ENCODE assay signal across 8 cellular contexts in the genomic region with DNA sequence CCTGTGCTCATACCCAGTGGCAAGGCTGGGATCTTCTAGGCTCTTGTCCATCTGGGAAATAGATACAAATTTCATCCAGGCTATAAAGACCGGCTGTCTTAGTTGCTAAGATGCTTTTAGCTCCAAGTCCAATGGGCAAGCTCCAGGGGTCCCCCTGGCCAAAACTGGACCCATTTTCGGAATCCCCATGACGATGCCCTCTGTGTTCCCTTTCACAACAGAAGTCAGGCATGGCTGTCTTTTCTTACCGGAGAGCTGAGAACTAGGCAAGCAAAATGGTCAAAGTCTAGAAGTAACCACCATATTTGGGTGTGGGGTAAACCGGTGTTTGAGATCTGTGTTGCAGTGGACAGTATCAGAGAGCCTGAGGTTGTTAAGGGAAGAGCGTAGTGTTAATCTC. TPM values are rescaled to one million over a fixed set of nuclear protein-coding genes. Genes with fewer than 3 reads are reported as not detected.
A peak's percentile ranks its signal among the peaks of the same experiment; 100 is the strongest.
DNase-seq lines count a peak whose midpoint lies in the region; ATAC-seq, FAIRE-seq and TF ChIP-seq lines count a peak whose summit lies in the region.

No MANE protein-coding gene starts in this region.

- peak overlapping the region in 1 of 2 donors; percentile 97 for H3K9ac ChIP-seq in mucosa of rectum (ENCODE audit: low read depth in 1 of 2, low read length in 2 of 2)

- TF ChIP-seq CTCF in A549 (IDR thresholded peaks at IDR 0.05) (no peak), HL-60 (IDR thresholded peaks at IDR 0.05; ENCODE audit: insufficient read depth, low read length) (no peak), MCF 10A (IDR thresholded peaks at IDR 0.05; ENCODE audit: unreplicated experiment) (no peak)

- H3K9me3 Mint-ChIP-seq in MCF 10A (ENCODE audit: unreplicated experiment), result no peaks in the 10 kb centered on the region

- H3K4me3 ChIP-seq in A549 (peak overlapping the region; percentile 83), HL-60 (replicated peaks; ENCODE audit: insufficient read depth, low read length) (peak overlapping the region; percentile 60), mucosa of rectum (ENCODE audit: low read length in 2 of 2) (peak overlapping the region; percentile 53 to 98)

- H3K27ac ChIP-seq in A549, result peak overlapping the region; percentile 98 to 100
- H3K27ac ChIP-seq in HL-60 (replicated peaks), result peak overlapping the region; percentile 100; the same call in 1 of the 2 replicates
- H3K27ac ChIP-seq in mucosa of rectum (ENCODE audit: low read depth in 2 of 2, low read length in 2 of 2), result peak overlapping the region; percentile 100

- peak overlapping the region; percentile 85 for H3K4me2 ChIP-seq in A549

- ATAC-seq in A549 (no peak), GM18861 (IDR thresholded peaks at IDR 0.05; ENCODE audit: unreplicated experiment) (no peak)

- H3K4me1 ChIP-seq in A549 (peaks cover 45% of the 10 kb centered on the region), mucosa of rectum (ENCODE audit: control insufficient read depth in 2 of 2, insufficient read depth in 2 of 2, low read length in 2 of 2) (peaks cover 44 to 53% of the 10 kb centered on the region in 2 donors)

- H3K4me1 Mint-ChIP-seq in MCF 10A (ENCODE audit: insufficient read depth, unreplicated experiment), result peaks cover 5% of the 10 kb centered on the region

- no peak for TF ChIP-seq RAD21 in A549 (conservative IDR thresholded peaks at IDR 0.05 in 1 of 2, IDR thresholded peaks at IDR 0.05 in 1 of 2)

- peak overlapping the region; percentile 99 for H3K27ac Mint-ChIP-seq in MCF 10A (ENCODE audit: low read depth, unreplicated experiment)

- intact Hi-C loops in MCF 10A (cut with micrococcal nuclease), result loop anchor here (1.0 kb wide), 1 partner anchor 9 kb away; no protein-coding TSS in a partner anchor

- DNase-seq in A549 (ENCODE audit: low read depth in 1 of 2, low spot score in 1 of 2) (no peak), HL-60 (ENCODE audit: low read depth in 1 of 2, low spot score in 1 of 2) (no peak), MCF 10A (ENCODE audit: unreplicated experiment) (no peak), SKM-1 treated with dmso at 0.1 percent for 144 hours (lab: John Stamatoyannopoulos, UW; ENCODE audit: unreplicated experiment) (no peak), anterior cingulate cortex (lab: John Stamatoyannopoulos, UW) (no peak)
- no peak for DNase-seq in stimulated activated naive CD4-positive, alpha-beta T cell treated with Interleukin-2 at 50 U/mL for 16 hours (lab: John Stamatoyannopoulos, UW)

- BruUV-seq in MCF 10A (replicated peaks; lab: Mats Ljungman, UMichigan), result no TSS peak

- H3K36me3 Mint-ChIP-seq in MCF 10A (ENCODE audit: insufficient read depth, unreplicated experiment), result peaks cover 10% of the 10 kb centered on the region

- CTCF ChIA-PET in A549 (lab: Yijun Ruan, JAX), result interaction anchor here (0.7 to 17.0 kb wide), 5 partner anchors 9 to 75 kb away, joined by 3 to 311 read pairs (median 3); a partner anchor contains a TSS
- CTCF ChIA-PET in MCF 10A (lab: Yijun Ruan, JAX), result interaction anchor here (0.5 to 2.6 kb wide), 9 partner anchors 9 to 96 kb away, joined by 3 to 14 read pairs (median 4); no protein-coding TSS in a partner anchor

- WGBS in A549 (ENCODE audit: missing lambda C conversion rate), result 99% methylated on average over 6 of the region's 6 CpGs

- H3K27me3 ChIP-seq in HL-60 (ENCODE audit: insufficient read depth, poor library complexity, severe bottlenecking), result no peaks in the 10 kb centered on the region
- H3K27me3 ChIP-seq in mucosa of rectum (ENCODE audit: control insufficient read depth in 2 of 2, insufficient read depth in 2 of 2, low read length in 2 of 2), result no peaks in the 10 kb centered on the region

- H3K4me3 Mint-ChIP-seq in MCF 10A (ENCODE audit: unreplicated experiment), result peak overlapping the region; percentile 72

- POLR2A ChIA-PET in A549 (lab: Yijun Ruan, JAX) (interaction anchor here (0.7 to 3.1 kb wide), 3 partner anchors 11 to 161 kb away, joined by 3 to 30 read pairs (median 3); a partner anchor contains a TSS), MCF 10A (lab: Yijun Ruan, JAX) (interaction anchor here (0.6 to 4.1 kb wide), 16 partner anchors 9 to 306 kb away, joined by 3 to 94 read pairs (median 6); a partner anchor contains a TSS)

- no peak for TF ChIP-seq POLR2A in A549 (IDR thresholded peaks at IDR 0.05; ENCODE audit: low read length)

- H3K9me3 ChIP-seq in A549 (no peaks in the 10 kb centered on the region), mucosa of rectum (ENCODE audit: control insufficient read depth in 2 of 2, low read length in 2 of 2) (no peaks in the 10 kb centered on the region)

- no peaks in the 10 kb centered on the region for H3K27me3 Mint-ChIP-seq in MCF 10A (ENCODE audit: insufficient read depth, unreplicated experiment)

- H3K36me3 ChIP-seq in mucosa of rectum (ENCODE audit: control insufficient read depth in 2 of 2, insufficient read depth in 2 of 2, low read length in 2 of 2), result peaks cover 12 to 22% of the 10 kb centered on the region in 2 donors

- no peak for FAIRE-seq in A549 (lab: Jason Lieb, UNC)

- TF ChIP-seq EP300 in A549 (IDR thresholded peaks at IDR 0.05), result no peak

TF ChIP-seq in A549, 52 proteins besides CTCF, POLR2A, EP300 and RAD21 (continues in another document):
- TF ChIP-seq, protein P1, sequence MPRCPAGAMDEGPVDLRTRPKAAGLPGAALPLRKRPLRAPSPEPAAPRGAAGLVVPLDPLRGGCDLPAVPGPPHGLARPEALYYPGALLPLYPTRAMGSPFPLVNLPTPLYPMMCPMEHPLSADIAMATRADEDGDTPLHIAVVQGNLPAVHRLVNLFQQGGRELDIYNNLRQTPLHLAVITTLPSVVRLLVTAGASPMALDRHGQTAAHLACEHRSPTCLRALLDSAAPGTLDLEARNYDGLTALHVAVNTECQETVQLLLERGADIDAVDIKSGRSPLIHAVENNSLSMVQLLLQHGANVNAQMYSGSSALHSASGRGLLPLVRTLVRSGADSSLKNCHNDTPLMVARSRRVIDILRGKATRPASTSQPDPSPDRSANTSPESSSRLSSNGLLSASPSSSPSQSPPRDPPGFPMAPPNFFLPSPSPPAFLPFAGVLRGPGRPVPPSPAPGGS (IDR thresholded peaks at IDR 0.05), result no peak
- TF ChIP-seq, protein P2, sequence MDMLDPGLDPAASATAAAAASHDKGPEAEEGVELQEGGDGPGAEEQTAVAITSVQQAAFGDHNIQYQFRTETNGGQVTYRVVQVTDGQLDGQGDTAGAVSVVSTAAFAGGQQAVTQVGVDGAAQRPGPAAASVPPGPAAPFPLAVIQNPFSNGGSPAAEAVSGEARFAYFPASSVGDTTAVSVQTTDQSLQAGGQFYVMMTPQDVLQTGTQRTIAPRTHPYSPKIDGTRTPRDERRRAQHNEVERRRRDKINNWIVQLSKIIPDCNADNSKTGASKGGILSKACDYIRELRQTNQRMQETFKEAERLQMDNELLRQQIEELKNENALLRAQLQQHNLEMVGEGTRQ (IDR thresholded peaks at IDR 0.05), result no peak
- TF ChIP-seq HOXA7 (CRISPR knock-in tag; IDR thresholded peaks at IDR 0.05), result no peak

RNA-seq across cellular contexts. Expression of a gene that starts 1.0 kb away (rescaled TPM):
- polyA plus RNA-seq in A549 (2011; rRNA removed), result 4.4 and 5.7 TPM in 2 replicates
- polyA plus RNA-seq in A549 (2012; cell fraction: cytosol; rRNA removed), result 13.5 and 15.6 TPM in 2 replicates
- 38.4 and 44.2 TPM in 2 replicates for polyA plus RNA-seq in A549 (2012; cell fraction: nucleus; rRNA removed)
- 4.6 to 5.1 TPM (median 4.9 TPM) in 3 replicates for polyA plus RNA-seq in A549 (2017; fragmentation: RNase III; extraction: RNeasy Plus Mini Kit Qiagen cat#74134 plus additional on column Dnase treatment)
- 7.2 and 8.5 TPM in 2 replicates for polyA minus RNA-seq in A549 (2011; rRNA and poly(A)+ RNA removed)
- 17.6 and 20.5 TPM in 2 replicates for total RNA-seq in MCF 10A (2022)

RNA-seq across cellular contexts. Expression of a gene that starts 10.2 kb away (rescaled TPM):
- polyA plus RNA-seq in A549 (2011; rRNA removed) (52.7 and 58.5 TPM in 2 replicates), A549 (2017; fragmentation: RNase III; extraction: RNeasy Plus Mini Kit Qiagen cat#74134 plus additional on column Dnase treatment) (50.6 to 53.8 TPM (median 52.4 TPM) in 3 replicates)
- polyA plus RNA-seq in A549 (2012; cell fraction: cytosol; rRNA removed), result 22.9 and 30.7 TPM in 2 replicates
- 9.2 and 12.6 TPM in 2 replicates for polyA plus RNA-seq in A549 (2012; cell fraction: nucleus; rRNA removed)
- 42.8 and 42.9 TPM in 2 replicates for polyA minus RNA-seq in A549 (2011; rRNA and poly(A)+ RNA removed)
- 60.7 and 62.5 TPM in 2 replicates for total RNA-seq in MCF 10A (2022)

RNA-seq across cellular contexts. Expression of a gene that starts 27.4 kb away (rescaled TPM):
- 1.6 and 2.9 TPM in 2 replicates for polyA plus RNA-seq in A549 (2011; rRNA removed)
- 1.6 TPM in 2 replicates for polyA plus RNA-seq in A549 (2012; cell fraction: cytosol; rRNA removed)
- 10.3 and 11.6 TPM in 2 replicates for polyA plus RNA-seq in A549 (2012; cell fraction: nucleus; rRNA removed)
- 0.63 to 0.88 TPM (median 0.65 TPM) in 3 replicates for polyA plus RNA-seq in A549 (2017; fragmentation: RNase III; extraction: RNeasy Plus Mini Kit Qiagen cat#74134 plus additional on column Dnase treatment)
- polyA minus RNA-seq in A549 (2011; rRNA and poly(A)+ RNA removed), result 4.9 and 5.7 TPM in 2 replicates
- 3.0 and 7.6 TPM in 2 replicates for total RNA-seq in MCF 10A (2022)

RNA-seq across cellular contexts. Expression of a gene that starts 43.1 kb away (rescaled TPM):
- polyA plus RNA-seq in A549 (2011; rRNA removed) (6.3 and 8.8 TPM in 2 replicates), A549 (2017; fragmentation: RNase III; extraction: RNeasy Plus Mini Kit Qiagen cat#74134 plus additional on column Dnase treatment) (5.8 to 8.0 TPM (median 5.9 TPM) in 3 replicates)
- 6.3 and 6.6 TPM in 2 replicates for polyA plus RNA-seq in A549 (2012; cell fraction: cytosol; rRNA removed)
- polyA plus RNA-seq in A549 (2012; cell fraction: nucleus; rRNA removed), result 12.4 and 13.8 TPM in 2 replicates
- polyA minus RNA-seq in A549 (2011; rRNA and poly(A)+ RNA removed), result 6.3 and 7.6 TPM in 2 replicates
- 10.4 and 14.0 TPM in 2 replicates for total RNA-seq in MCF 10A (2022)

RNA-seq across cellular contexts. Expression of a gene that starts 49.7 kb away (rescaled TPM):
- polyA plus RNA-seq in A549 (2011; rRNA removed) (36.8 and 46.3 TPM in 2 replicates), A549 (2017; fragmentation: RNase III; extraction: RNeasy Plus Mini Kit Qiagen cat#74134 plus additional on column Dnase treatment) (50.5 to 55.4 TPM (median 53.6 TPM) in 3 replicates)
- 102 and 123 TPM in 2 replicates for polyA plus RNA-seq in A549 (2012; cell fraction: cytosol; rRNA removed)
- polyA plus RNA-seq in A549 (2012; cell fraction: nucleus; rRNA removed), result 130 and 152 TPM in 2 replicates
- polyA minus RNA-seq in A549 (2011; rRNA and poly(A)+ RNA removed), result 32.6 and 42.2 TPM in 2 replicates
- total RNA-seq in MCF 10A (2022), result 30.5 and 47.0 TPM in 2 replicates
